1 cellular context compared by ENCODE assay signal in genomic region chr15:66389859-66390382, GRCh38.
TF ChIP-seq lines count a peak whose summit lies in the region.

No MANE protein-coding gene starts in this region.

TF ChIP-seq in IMR-90, 13 proteins besides CTCF, POLR2A, EP300 and RAD21 (continued from another document):
- TF ChIP-seq MAZ (IDR thresholded peaks at IDR 0.05; ENCODE audit: borderline replicate concordance, low read depth, low read length) (no peak), RCOR1 (IDR thresholded peaks at IDR 0.05; ENCODE audit: insufficient replicate concordance, low read length) (no peak), USF2 (IDR thresholded peaks at IDR 0.05; ENCODE audit: low read depth, low read length) (no peak), CEBPB (IDR thresholded peaks at IDR 0.05; ENCODE audit: low read depth, low read length) (no peak), MXI1 (IDR thresholded peaks at IDR 0.05; ENCODE audit: borderline replicate concordance, low read depth, low read length) (no peak), ELK1 (IDR thresholded peaks at IDR 0.05; ENCODE audit: borderline replicate concordance, low read depth, low read length) (no peak), NFE2L2 (IDR thresholded peaks at IDR 0.05; ENCODE audit: low read depth, low read length) (no peak)
